In the genomic region with DNA sequence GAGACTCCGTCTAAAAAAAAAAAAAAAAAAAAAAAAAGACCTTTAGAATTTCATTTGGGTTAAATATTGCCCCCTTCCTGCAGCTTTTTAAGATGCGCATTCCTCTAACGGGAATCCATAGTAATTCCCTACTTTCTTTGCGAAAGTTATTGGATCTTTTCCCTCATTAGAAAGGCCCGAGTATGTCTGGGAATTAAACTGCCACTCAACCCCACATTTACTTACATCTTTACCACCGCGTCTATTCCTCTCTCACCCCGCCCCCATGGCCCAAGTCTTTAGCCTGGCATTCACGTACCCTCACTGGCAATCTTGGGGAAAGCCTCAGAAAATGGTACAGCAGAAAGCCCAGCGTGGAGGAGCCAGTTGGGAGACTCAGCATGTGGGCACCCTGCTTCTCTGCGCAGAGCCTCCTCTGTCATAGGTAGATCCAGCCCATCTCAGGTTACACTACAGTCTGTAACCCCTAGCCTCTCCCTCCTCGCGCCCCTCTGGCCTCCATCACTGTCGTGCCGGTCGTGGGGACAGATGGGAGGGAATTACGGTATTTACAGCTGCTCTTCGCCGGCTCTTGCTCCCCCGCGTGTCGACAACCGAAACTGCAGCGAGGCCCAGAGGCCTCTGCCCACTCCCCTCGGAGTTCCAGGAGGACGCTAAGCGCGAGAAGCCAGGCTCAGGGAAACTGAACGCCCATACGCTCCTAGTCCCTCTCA, we compare ENCODE assay signal across 1 cellular context.
A peak's percentile ranks its signal among the peaks of the same experiment; 100 is the strongest.
TF ChIP-seq lines count a peak whose summit lies in the region.

No MANE protein-coding gene starts in this region.

TF ChIP-seq in K562, 482 proteins besides CTCF, POLR2A, EP300 and RAD21 (continued from another document and continues in another):
- TF ChIP-seq, protein P1, sequence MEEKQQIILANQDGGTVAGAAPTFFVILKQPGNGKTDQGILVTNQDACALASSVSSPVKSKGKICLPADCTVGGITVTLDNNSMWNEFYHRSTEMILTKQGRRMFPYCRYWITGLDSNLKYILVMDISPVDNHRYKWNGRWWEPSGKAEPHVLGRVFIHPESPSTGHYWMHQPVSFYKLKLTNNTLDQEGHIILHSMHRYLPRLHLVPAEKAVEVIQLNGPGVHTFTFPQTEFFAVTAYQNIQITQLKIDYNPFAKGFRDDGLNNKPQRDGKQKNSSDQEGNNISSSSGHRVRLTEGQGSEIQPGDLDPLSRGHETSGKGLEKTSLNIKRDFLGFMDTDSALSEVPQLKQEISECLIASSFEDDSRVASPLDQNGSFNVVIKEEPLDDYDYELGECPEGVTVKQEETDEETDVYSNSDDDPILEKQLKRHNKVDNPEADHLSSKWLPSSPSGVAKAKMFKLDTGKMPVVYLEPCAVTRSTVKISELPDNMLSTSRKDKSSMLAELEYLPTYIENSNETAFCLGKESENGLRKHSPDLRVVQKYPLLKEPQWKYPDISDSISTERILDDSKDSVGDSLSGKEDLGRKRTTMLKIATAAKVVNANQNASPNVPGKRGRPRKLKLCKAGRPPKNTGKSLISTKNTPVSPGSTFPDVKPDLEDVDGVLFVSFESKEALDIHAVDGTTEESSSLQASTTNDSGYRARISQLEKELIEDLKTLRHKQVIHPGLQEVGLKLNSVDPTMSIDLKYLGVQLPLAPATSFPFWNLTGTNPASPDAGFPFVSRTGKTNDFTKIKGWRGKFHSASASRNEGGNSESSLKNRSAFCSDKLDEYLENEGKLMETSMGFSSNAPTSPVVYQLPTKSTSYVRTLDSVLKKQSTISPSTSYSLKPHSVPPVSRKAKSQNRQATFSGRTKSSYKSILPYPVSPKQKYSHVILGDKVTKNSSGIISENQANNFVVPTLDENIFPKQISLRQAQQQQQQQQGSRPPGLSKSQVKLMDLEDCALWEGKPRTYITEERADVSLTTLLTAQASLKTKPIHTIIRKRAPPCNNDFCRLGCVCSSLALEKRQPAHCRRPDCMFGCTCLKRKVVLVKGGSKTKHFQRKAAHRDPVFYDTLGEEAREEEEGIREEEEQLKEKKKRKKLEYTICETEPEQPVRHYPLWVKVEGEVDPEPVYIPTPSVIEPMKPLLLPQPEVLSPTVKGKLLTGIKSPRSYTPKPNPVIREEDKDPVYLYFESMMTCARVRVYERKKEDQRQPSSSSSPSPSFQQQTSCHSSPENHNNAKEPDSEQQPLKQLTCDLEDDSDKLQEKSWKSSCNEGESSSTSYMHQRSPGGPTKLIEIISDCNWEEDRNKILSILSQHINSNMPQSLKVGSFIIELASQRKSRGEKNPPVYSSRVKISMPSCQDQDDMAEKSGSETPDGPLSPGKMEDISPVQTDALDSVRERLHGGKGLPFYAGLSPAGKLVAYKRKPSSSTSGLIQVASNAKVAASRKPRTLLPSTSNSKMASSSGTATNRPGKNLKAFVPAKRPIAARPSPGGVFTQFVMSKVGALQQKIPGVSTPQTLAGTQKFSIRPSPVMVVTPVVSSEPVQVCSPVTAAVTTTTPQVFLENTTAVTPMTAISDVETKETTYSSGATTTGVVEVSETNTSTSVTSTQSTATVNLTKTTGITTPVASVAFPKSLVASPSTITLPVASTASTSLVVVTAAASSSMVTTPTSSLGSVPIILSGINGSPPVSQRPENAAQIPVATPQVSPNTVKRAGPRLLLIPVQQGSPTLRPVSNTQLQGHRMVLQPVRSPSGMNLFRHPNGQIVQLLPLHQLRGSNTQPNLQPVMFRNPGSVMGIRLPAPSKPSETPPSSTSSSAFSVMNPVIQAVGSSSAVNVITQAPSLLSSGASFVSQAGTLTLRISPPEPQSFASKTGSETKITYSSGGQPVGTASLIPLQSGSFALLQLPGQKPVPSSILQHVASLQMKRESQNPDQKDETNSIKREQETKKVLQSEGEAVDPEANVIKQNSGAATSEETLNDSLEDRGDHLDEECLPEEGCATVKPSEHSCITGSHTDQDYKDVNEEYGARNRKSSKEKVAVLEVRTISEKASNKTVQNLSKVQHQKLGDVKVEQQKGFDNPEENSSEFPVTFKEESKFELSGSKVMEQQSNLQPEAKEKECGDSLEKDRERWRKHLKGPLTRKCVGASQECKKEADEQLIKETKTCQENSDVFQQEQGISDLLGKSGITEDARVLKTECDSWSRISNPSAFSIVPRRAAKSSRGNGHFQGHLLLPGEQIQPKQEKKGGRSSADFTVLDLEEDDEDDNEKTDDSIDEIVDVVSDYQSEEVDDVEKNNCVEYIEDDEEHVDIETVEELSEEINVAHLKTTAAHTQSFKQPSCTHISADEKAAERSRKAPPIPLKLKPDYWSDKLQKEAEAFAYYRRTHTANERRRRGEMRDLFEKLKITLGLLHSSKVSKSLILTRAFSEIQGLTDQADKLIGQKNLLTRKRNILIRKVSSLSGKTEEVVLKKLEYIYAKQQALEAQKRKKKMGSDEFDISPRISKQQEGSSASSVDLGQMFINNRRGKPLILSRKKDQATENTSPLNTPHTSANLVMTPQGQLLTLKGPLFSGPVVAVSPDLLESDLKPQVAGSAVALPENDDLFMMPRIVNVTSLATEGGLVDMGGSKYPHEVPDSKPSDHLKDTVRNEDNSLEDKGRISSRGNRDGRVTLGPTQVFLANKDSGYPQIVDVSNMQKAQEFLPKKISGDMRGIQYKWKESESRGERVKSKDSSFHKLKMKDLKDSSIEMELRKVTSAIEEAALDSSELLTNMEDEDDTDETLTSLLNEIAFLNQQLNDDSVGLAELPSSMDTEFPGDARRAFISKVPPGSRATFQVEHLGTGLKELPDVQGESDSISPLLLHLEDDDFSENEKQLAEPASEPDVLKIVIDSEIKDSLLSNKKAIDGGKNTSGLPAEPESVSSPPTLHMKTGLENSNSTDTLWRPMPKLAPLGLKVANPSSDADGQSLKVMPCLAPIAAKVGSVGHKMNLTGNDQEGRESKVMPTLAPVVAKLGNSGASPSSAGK (IDR thresholded peaks at IDR 0.05) = no peak
- TF ChIP-seq, protein P2, sequence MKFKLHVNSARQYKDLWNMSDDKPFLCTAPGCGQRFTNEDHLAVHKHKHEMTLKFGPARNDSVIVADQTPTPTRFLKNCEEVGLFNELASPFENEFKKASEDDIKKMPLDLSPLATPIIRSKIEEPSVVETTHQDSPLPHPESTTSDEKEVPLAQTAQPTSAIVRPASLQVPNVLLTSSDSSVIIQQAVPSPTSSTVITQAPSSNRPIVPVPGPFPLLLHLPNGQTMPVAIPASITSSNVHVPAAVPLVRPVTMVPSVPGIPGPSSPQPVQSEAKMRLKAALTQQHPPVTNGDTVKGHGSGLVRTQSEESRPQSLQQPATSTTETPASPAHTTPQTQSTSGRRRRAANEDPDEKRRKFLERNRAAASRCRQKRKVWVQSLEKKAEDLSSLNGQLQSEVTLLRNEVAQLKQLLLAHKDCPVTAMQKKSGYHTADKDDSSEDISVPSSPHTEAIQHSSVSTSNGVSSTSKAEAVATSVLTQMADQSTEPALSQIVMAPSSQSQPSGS (CRISPR knock-in tag; IDR thresholded peaks at IDR 0.05) = no peak
- no peak for TF ChIP-seq XRCC3 (IDR thresholded peaks at IDR 0.05)
- TF ChIP-seq ESRRB (CRISPR knock-in tag; IDR thresholded peaks at IDR 0.05; ENCODE audit: borderline replicate concordance) = no peak
- no peak for TF ChIP-seq ZFP1 (CRISPR knock-in tag; IDR thresholded peaks at IDR 0.05)
- TF ChIP-seq JUN (IDR thresholded peaks at IDR 0.05; ENCODE audit: borderline replicate concordance, low read depth, low read length) = no peak
- TF ChIP-seq JUN (CRISPR knock-in tag; IDR thresholded peaks at IDR 0.05; ENCODE audit: borderline replicate concordance) = no peak
- TF ChIP-seq, protein P3, sequence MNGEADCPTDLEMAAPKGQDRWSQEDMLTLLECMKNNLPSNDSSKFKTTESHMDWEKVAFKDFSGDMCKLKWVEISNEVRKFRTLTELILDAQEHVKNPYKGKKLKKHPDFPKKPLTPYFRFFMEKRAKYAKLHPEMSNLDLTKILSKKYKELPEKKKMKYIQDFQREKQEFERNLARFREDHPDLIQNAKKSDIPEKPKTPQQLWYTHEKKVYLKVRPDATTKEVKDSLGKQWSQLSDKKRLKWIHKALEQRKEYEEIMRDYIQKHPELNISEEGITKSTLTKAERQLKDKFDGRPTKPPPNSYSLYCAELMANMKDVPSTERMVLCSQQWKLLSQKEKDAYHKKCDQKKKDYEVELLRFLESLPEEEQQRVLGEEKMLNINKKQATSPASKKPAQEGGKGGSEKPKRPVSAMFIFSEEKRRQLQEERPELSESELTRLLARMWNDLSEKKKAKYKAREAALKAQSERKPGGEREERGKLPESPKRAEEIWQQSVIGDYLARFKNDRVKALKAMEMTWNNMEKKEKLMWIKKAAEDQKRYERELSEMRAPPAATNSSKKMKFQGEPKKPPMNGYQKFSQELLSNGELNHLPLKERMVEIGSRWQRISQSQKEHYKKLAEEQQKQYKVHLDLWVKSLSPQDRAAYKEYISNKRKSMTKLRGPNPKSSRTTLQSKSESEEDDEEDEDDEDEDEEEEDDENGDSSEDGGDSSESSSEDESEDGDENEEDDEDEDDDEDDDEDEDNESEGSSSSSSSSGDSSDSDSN (IDR thresholded peaks at IDR 0.05; ENCODE audit: borderline replicate concordance in 1 of 2, low read depth in 2 of 2, low read length in 2 of 2) = no peak
- TF ChIP-seq NFIX (CRISPR knock-in tag; IDR thresholded peaks at IDR 0.05; ENCODE audit: low read depth) = no peak
- TF ChIP-seq, protein P4, sequence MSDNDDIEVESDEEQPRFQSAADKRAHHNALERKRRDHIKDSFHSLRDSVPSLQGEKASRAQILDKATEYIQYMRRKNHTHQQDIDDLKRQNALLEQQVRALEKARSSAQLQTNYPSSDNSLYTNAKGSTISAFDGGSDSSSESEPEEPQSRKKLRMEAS (CRISPR knock-in tag; IDR thresholded peaks at IDR 0.05) = 0 out of 2 replicates have a peak, but pooled peaks have one; percentile 12
- TF ChIP-seq SMARCA4 (IDR thresholded peaks at IDR 0.05) = no peak
- no peak for TF ChIP-seq ETV1 (tag; conservative IDR thresholded peaks at IDR 0.05; ENCODE audit: low read depth)
- no peak for TF ChIP-seq POLR3A (IDR thresholded peaks at IDR 0.05; ENCODE audit: borderline replicate concordance, extremely low read depth, insufficient read depth, insufficient read length)
- peak; percentile 6 for TF ChIP-seq MEIS2 (IDR thresholded peaks at IDR 0.05; ENCODE audit: partially characterized antibody)
- TF ChIP-seq, protein P5, sequence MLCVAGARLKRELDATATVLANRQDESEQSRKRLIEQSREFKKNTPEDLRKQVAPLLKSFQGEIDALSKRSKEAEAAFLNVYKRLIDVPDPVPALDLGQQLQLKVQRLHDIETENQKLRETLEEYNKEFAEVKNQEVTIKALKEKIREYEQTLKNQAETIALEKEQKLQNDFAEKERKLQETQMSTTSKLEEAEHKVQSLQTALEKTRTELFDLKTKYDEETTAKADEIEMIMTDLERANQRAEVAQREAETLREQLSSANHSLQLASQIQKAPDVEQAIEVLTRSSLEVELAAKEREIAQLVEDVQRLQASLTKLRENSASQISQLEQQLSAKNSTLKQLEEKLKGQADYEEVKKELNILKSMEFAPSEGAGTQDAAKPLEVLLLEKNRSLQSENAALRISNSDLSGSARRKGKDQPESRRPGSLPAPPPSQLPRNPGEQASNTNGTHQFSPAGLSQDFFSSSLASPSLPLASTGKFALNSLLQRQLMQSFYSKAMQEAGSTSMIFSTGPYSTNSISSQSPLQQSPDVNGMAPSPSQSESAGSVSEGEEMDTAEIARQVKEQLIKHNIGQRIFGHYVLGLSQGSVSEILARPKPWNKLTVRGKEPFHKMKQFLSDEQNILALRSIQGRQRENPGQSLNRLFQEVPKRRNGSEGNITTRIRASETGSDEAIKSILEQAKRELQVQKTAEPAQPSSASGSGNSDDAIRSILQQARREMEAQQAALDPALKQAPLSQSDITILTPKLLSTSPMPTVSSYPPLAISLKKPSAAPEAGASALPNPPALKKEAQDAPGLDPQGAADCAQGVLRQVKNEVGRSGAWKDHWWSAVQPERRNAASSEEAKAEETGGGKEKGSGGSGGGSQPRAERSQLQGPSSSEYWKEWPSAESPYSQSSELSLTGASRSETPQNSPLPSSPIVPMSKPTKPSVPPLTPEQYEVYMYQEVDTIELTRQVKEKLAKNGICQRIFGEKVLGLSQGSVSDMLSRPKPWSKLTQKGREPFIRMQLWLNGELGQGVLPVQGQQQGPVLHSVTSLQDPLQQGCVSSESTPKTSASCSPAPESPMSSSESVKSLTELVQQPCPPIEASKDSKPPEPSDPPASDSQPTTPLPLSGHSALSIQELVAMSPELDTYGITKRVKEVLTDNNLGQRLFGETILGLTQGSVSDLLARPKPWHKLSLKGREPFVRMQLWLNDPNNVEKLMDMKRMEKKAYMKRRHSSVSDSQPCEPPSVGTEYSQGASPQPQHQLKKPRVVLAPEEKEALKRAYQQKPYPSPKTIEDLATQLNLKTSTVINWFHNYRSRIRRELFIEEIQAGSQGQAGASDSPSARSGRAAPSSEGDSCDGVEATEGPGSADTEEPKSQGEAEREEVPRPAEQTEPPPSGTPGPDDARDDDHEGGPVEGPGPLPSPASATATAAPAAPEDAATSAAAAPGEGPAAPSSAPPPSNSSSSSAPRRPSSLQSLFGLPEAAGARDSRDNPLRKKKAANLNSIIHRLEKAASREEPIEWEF (CRISPR knock-in tag; IDR thresholded peaks at IDR 0.05) = no peak
- TF ChIP-seq, protein P6, sequence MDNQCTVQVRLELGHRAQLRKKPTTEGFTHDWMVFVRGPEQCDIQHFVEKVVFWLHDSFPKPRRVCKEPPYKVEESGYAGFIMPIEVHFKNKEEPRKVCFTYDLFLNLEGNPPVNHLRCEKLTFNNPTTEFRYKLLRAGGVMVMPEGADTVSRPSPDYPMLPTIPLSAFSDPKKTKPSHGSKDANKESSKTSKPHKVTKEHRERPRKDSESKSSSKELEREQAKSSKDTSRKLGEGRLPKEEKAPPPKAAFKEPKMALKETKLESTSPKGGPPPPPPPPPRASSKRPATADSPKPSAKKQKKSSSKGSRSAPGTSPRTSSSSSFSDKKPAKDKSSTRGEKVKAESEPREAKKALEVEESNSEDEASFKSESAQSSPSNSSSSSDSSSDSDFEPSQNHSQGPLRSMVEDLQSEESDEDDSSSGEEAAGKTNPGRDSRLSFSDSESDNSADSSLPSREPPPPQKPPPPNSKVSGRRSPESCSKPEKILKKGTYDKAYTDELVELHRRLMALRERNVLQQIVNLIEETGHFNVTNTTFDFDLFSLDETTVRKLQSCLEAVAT (IDR thresholded peaks at IDR 0.05) = no peak
- peak; percentile 44; the same call in 1 of the 2 replicates for TF ChIP-seq CTBP1 (IDR thresholded peaks at IDR 0.05; ENCODE audit: borderline replicate concordance)
- no peak for TF ChIP-seq CREBBP (IDR thresholded peaks at IDR 0.05; ENCODE audit: low read depth, low read length)
- TF ChIP-seq POLR2B (IDR thresholded peaks at IDR 0.05; ENCODE audit: low read depth, partially characterized antibody) = no peak
- TF ChIP-seq, protein P7, sequence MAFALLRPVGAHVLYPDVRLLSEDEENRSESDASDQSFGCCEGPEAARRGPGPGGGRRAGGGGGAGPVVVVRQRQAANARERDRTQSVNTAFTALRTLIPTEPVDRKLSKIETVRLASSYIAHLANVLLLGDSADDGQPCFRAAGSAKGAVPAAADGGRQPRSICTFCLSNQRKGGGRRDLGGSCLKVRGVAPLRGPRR (CRISPR knock-in tag; IDR thresholded peaks at IDR 0.05) = no peak
- TF ChIP-seq, protein P8, sequence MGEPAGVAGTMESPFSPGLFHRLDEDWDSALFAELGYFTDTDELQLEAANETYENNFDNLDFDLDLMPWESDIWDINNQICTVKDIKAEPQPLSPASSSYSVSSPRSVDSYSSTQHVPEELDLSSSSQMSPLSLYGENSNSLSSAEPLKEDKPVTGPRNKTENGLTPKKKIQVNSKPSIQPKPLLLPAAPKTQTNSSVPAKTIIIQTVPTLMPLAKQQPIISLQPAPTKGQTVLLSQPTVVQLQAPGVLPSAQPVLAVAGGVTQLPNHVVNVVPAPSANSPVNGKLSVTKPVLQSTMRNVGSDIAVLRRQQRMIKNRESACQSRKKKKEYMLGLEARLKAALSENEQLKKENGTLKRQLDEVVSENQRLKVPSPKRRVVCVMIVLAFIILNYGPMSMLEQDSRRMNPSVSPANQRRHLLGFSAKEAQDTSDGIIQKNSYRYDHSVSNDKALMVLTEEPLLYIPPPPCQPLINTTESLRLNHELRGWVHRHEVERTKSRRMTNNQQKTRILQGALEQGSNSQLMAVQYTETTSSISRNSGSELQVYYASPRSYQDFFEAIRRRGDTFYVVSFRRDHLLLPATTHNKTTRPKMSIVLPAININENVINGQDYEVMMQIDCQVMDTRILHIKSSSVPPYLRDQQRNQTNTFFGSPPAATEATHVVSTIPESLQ (CRISPR knock-in tag; IDR thresholded peaks at IDR 0.05) = no peak
